In genomic region chr19:1232231-1232637, GRCh38 we compare ENCODE assay signal across 13 cellular contexts. TPM values are rescaled to one million over a fixed set of nuclear protein-coding genes. Genes with fewer than 3 reads are reported as not detected.
DNase-seq lines count a peak whose midpoint lies in the region; ATAC-seq and TF ChIP-seq lines count a peak whose summit lies in the region.
"Had no signal": no experiment of that assay in that cellular context is flagged by ENCODE, and none has a peak within 500 bp of the region (broad histone marks: within the 10 kb centered on the region; RNA-seq: fewer than 3 reads in every experiment).

No MANE protein-coding gene starts in this region.

- no peaks in the 10 kb centered on the region for H3K36me3 Mint-ChIP-seq in CD4-positive, alpha-beta memory T cell

- H3K27ac ChIP-seq in CD4-positive, alpha-beta memory T cell (ENCODE audit: low read depth, low read length), result no peak overlapping the region
- peak overlapping the region; percentile 17; the same call in 1 of the 2 replicates for H3K27ac ChIP-seq in SJCRH30
- H3K27ac ChIP-seq in parathyroid adenoma, result peak overlapping the region; percentile 36

- intact Hi-C loops in CD4-positive, alpha-beta memory T cell (cut with micrococcal nuclease), result no loop called here
- intact Hi-C loops in left cardiac atrium (cut with DNase I), result no loop called here

- no peaks in the 10 kb centered on the region for H3K27me3 Mint-ChIP-seq in CD4-positive, alpha-beta memory T cell

- ATAC-seq in left cardiac atrium, result peak; percentile 4 to 19
- no peak for ATAC-seq in omental fat pad (ENCODE audit: low FRiP score)
- no peak for ATAC-seq in HG02840 (IDR thresholded peaks at IDR 0.05; ENCODE audit: low FRiP score, unreplicated experiment)

- peaks cover 0 to 4% (median 0%) of the 10 kb centered on the region in 4 donors for H3K4me1 Mint-ChIP-seq in CD4-positive, alpha-beta memory T cell

- peaks cover 0 to 1% (median 0%) of the 10 kb centered on the region in 8 donors for H3K9me3 Mint-ChIP-seq in CD4-positive, alpha-beta memory T cell

- no peaks in the 10 kb centered on the region for H3K36me3 ChIP-seq in CD4-positive, alpha-beta memory T cell (ENCODE audit: insufficient read depth, low read length)
- H3K36me3 ChIP-seq in SJCRH30, result peaks cover 8% of the 10 kb centered on the region
- no peaks in the 10 kb centered on the region for H3K36me3 ChIP-seq in parathyroid adenoma (ENCODE audit: control insufficient read depth, insufficient read depth, low read length)

- no peak overlapping the region for H3K9ac ChIP-seq in parathyroid adenoma

- peak overlapping the region in 4 of 7 donors; percentile 13 to 44 (median 32) for H3K27ac Mint-ChIP-seq in CD4-positive, alpha-beta memory T cell

- no peaks in the 10 kb centered on the region for H3K79me2 ChIP-seq in parathyroid adenoma

- H3K4me3 ChIP-seq in CD4-positive, alpha-beta memory T cell (ENCODE audit: low read length in 2 of 2), result no peak overlapping the region
- H3K4me3 ChIP-seq in SJCRH30, result no peak overlapping the region
- H3K4me3 ChIP-seq in parathyroid adenoma (ENCODE audit: low read depth, low read length), result no peak overlapping the region

- no peaks in the 10 kb centered on the region for H3K4me1 ChIP-seq in CD4-positive, alpha-beta memory T cell (ENCODE audit: insufficient read depth, low read length)
- H3K4me1 ChIP-seq in SJCRH30, result peaks cover 11% of the 10 kb centered on the region; the same call in 1 of the 2 replicates
- H3K4me1 ChIP-seq in parathyroid adenoma, result peaks cover 15% of the 10 kb centered on the region

- DNase-seq in CD4-positive, alpha-beta memory T cell, result no peak
- DNase-seq in SJCRH30 (no peak), left cardiac atrium (no peak), occipital lobe (lab: John Stamatoyannopoulos, UW) (no peak), NCI-H526 (lab: John Stamatoyannopoulos, UW) (no peak), omental fat pad (ENCODE audit: low spot score) (no peak)
- DNase-seq: activated CD4-positive, alpha-beta T cell treated with anti-CD3 and anti-CD28 coated beads, Interleukin-2, amount 50 U/mL, for 48 hours; activated effector memory CD4-positive, alpha-beta T cell treated with Interleukin-2 at 50 U/mL for 16 hours; effector CD4-positive, alpha-beta T cell; NCI-H446; T-helper 2 cell had no signal

- no peaks in the 10 kb centered on the region for H3K27me3 ChIP-seq in CD4-positive, alpha-beta memory T cell (ENCODE audit: insufficient read depth, low read length)
- H3K27me3 ChIP-seq in SJCRH30 (no peaks in the 10 kb centered on the region), parathyroid adenoma (ENCODE audit: control insufficient read depth, insufficient read depth, low read length) (no peaks in the 10 kb centered on the region)

- H3K4me3 Mint-ChIP-seq in CD4-positive, alpha-beta memory T cell, result no peak overlapping the region

- peak overlapping the region; percentile 2 for H2AFZ ChIP-seq in parathyroid adenoma

- POLR2A ChIA-PET in CD4-positive, alpha-beta memory T cell (lab: Charles Lee; ENCODE audit: partially characterized antibody), result interaction anchor here (1.0 kb wide), 1 partner anchor 19 kb away, joined by 3 read pairs; no protein-coding TSS in a partner anchor

- H3K4me2 ChIP-seq in parathyroid adenoma (ENCODE audit: low read length), result no peak overlapping the region

- CTCF ChIA-PET in CD4-positive, alpha-beta memory T cell (lab: Charles Lee; ENCODE audit: partially characterized antibody), result no interaction called here

- H3K9me3 ChIP-seq in CD4-positive, alpha-beta memory T cell (ENCODE audit: control insufficient read depth in 1 of 2, low read length in 2 of 2), result no peaks in the 10 kb centered on the region
- H3K9me3 ChIP-seq in SJCRH30 (replicated peaks) (no peaks in the 10 kb centered on the region), parathyroid adenoma (ENCODE audit: control insufficient read depth, low read length) (no peaks in the 10 kb centered on the region)

- TF ChIP-seq CTCF in parathyroid adenoma (IDR thresholded peaks at IDR 0.05) (no peak), omental fat pad (IDR thresholded peaks at IDR 0.05) (no peak)

RNA-seq across cellular contexts. Expression of gene CBARP, which starts 5.6 kb away (rescaled TPM):
- total RNA-seq in CD4-positive, alpha-beta memory T cell, result not detected
- polyA plus RNA-seq in CD4-positive, alpha-beta memory T cell, result not detected
- 1.2 and 1.9 TPM in 2 replicates for total RNA-seq in SJCRH30 (2014; rRNA removed; shearing (Covaris generic))
- total RNA-seq in left cardiac atrium (1 to 10 TPM; 1.6 to 3.8 TPM), occipital lobe (6.6 TPM), omental fat pad (10 to 100 TPM in 1 of 4 donors, 1 to 10 TPM in 1, under 1 TPM in 1, not detected in 1; 0.63 to 19.6 (median 2.2) TPM)

RNA-seq across cellular contexts. Expression of gene ATP5F1D, which starts 9.3 kb away (rescaled TPM):
- 100 to 1,000 TPM; 105 to 108 TPM for total RNA-seq in CD4-positive, alpha-beta memory T cell
- polyA plus RNA-seq in CD4-positive, alpha-beta memory T cell, result 100 to 1,000 TPM; 133 to 243 TPM
- total RNA-seq in SJCRH30 (2014; rRNA removed; shearing (Covaris generic)), result 25.5 and 32.2 TPM in 2 replicates
- 100 to 1,000 TPM; 540 to 639 TPM for total RNA-seq in left cardiac atrium
- total RNA-seq in occipital lobe, result 11.9 TPM
- total RNA-seq in omental fat pad, result 10 to 100 TPM; 46.4 to 76.0 (median 60.2) TPM

RNA-seq across cellular contexts. Expression of gene MIDN, which starts 16.1 kb away (rescaled TPM):
- 10 to 100 TPM; 30.3 to 34.0 TPM for total RNA-seq in CD4-positive, alpha-beta memory T cell
- 1 to 10 TPM in 1 of 2 donors, under 1 TPM in 1; 0.75 to 6.1 TPM for polyA plus RNA-seq in CD4-positive, alpha-beta memory T cell
- total RNA-seq in SJCRH30 (2014; rRNA removed; shearing (Covaris generic)), result 9.1 TPM in 2 replicates
- total RNA-seq in left cardiac atrium, result 100 to 1,000 TPM in 1 of 2 donors, 10 to 100 TPM in 1; 58.7 to 148 TPM
- 15.3 TPM for total RNA-seq in occipital lobe
- total RNA-seq in omental fat pad, result 10 to 100 TPM; 24.5 to 68.6 (median 44.1) TPM

RNA-seq across cellular contexts. Expression of gene STK11, which starts 26.7 kb away (rescaled TPM):
- 100 to 1,000 TPM; 112 to 114 TPM for total RNA-seq in CD4-positive, alpha-beta memory T cell
- 10 to 100 TPM; 11.0 to 43.5 TPM for polyA plus RNA-seq in CD4-positive, alpha-beta memory T cell
- total RNA-seq in SJCRH30 (2014; rRNA removed; shearing (Covaris generic)), result 40.4 and 43.6 TPM in 2 replicates
- total RNA-seq in left cardiac atrium (10 to 100 TPM; 48.2 to 53.0 TPM), occipital lobe (49.0 TPM), omental fat pad (10 to 100 TPM; 38.0 to 48.4 (median 44.2) TPM)

RNA-seq across cellular contexts. Expression of gene CIRBP, which starts 36.9 kb away (rescaled TPM):
- 100 to 1,000 TPM; 574 to 638 TPM for total RNA-seq in CD4-positive, alpha-beta memory T cell
- polyA plus RNA-seq in CD4-positive, alpha-beta memory T cell, result 100 to 1,000 TPM; 160 to 257 TPM
- 159 and 181 TPM in 2 replicates for total RNA-seq in SJCRH30 (2014; rRNA removed; shearing (Covaris generic))
- total RNA-seq in left cardiac atrium (100 to 1,000 TPM; 229 to 379 TPM), occipital lobe (598 TPM), omental fat pad (100 to 1,000 TPM; 292 to 484 (median 372) TPM)

Comparison
In these comparisons a context has a peak if more than half of its experiments do, and no peak if none do; other contexts are left out.
1. ATAC-seq: peak in left cardiac atrium (2 of 2); none in omental fat pad (single experiment) and HG02840 (single experiment).
2. RNA of gene ATP5F1D, which starts 9.3 kb away (total RNA-seq): 540 to 639 TPM in left cardiac atrium; 105 to 108 TPM in CD4-positive, alpha-beta memory T cell, 46.4 to 76.0 TPM in omental fat pad, 25.5 to 32.2 TPM in SJCRH30 and 11.9 TPM in occipital lobe (single experiment); every median in the first group is over 4 times any median in the second.